16 cellular contexts compared by ENCODE assay signal in genomic region chr11:13942908-13943505, GRCh38. TPM values are rescaled to one million over a fixed set of nuclear protein-coding genes. Genes with fewer than 3 reads are reported as not detected.
DNase-seq lines count a peak whose midpoint lies in the region; ATAC-seq and TF ChIP-seq lines count a peak whose summit lies in the region.
"Had no signal": no experiment of that assay in that cellular context is flagged by ENCODE, and none has a peak within 500 bp of the region (broad histone marks: within the 10 kb centered on the region; RNA-seq: fewer than 3 reads in every experiment).

No MANE protein-coding gene starts in this region.

- TF ChIP-seq POLR2A in spleen (IDR thresholded peaks at IDR 0.05): no peak

- H3K4me3 ChIP-seq in cardiac fibroblast (replicated peaks in 1 of 2; ENCODE audit: low read depth in 2 of 2, low read length in 2 of 2) (no peak overlapping the region), left lung (no peak overlapping the region), spleen (no peak overlapping the region)
- H3K4me3 ChIP-seq: gastrocnemius medialis, ovary, testis had no signal

- H3K36me3 ChIP-seq in left lung: no peaks in the 10 kb centered on the region
- no peaks in the 10 kb centered on the region for H3K36me3 ChIP-seq in spleen
- H3K36me3 ChIP-seq: gastrocnemius medialis, ovary had no signal

- no peaks in the 10 kb centered on the region for H3K27me3 ChIP-seq in left lung
- no peaks in the 10 kb centered on the region for H3K27me3 ChIP-seq in spleen (replicated peaks in 1 of 7)
- H3K27me3 ChIP-seq: gastrocnemius medialis, ovary, testis had no signal

- no peak overlapping the region for H3K27ac ChIP-seq in left lung
- no peak overlapping the region for H3K27ac ChIP-seq in spleen
- H3K27ac ChIP-seq: gastrocnemius medialis, ovary, testis had no signal

- DNase-seq in AG20443 (ENCODE audit: low spot score) (peak; percentile 66), LoVo (ENCODE audit: low spot score) (peak; percentile 45), cardiac fibroblast (ENCODE audit: low read depth in 2 of 2) (peak; percentile 46 to 60), left lung (no peak), spleen (no peak), foreskin melanocyte (no peak), Right ventricle myocardium inferior (ENCODE audit: missing footprints) (no peak)
- DNase-seq: activated CD4-positive, alpha-beta T cell treated with anti-CD3 and anti-CD28 coated beads for 1 hour; cortex of kidney; gastrocnemius medialis; NCI-H1105; NCI-H446; ovary; T-helper 1 cell; testis had no signal

- TF ChIP-seq CTCF in cardiac fibroblast (IDR thresholded peaks at IDR 0.05; ENCODE audit: low read depth, low read length): no peak
- TF ChIP-seq CTCF in left lung (IDR thresholded peaks at IDR 0.05): no peak
- no peak for TF ChIP-seq CTCF in spleen (IDR thresholded peaks at IDR 0.05 in 8 of 11, conservative IDR thresholded peaks at IDR 0.05 in 3 of 11)

- H3K4me1 ChIP-seq in left lung (no peaks in the 10 kb centered on the region), spleen (peaks cover 0 to 9% (median 0%) of the 10 kb centered on the region in 6 donors)
- H3K4me1 ChIP-seq: gastrocnemius medialis, testis had no signal

- H3K9me3 ChIP-seq in left lung (no peaks in the 10 kb centered on the region), spleen (no peaks in the 10 kb centered on the region)
- H3K9me3 ChIP-seq: gastrocnemius medialis, ovary, testis had no signal

- intact Hi-C loops in left lung (cut with DNase I) (no loop called here), spleen (cut with DNase I; ENCODE audit: low total_unique reads) (no loop called here), Right ventricle myocardium inferior (cut with DNase I) (no loop called here)

- ATAC-seq in left lung (peak; percentile 48), HG03442 (IDR thresholded peaks at IDR 0.05; ENCODE audit: unreplicated experiment) (no peak), Right ventricle myocardium inferior (no peak)
- ATAC-seq: gastrocnemius medialis had no signal

RNA-seq across cellular contexts. Expression of gene SPON1, which starts 19.5 kb away (rescaled TPM):
- total RNA-seq in left lung: 100 to 1,000 TPM in 1 of 2 donors, 10 to 100 TPM in 1; 83.2 to 136 TPM
- total RNA-seq in spleen: 10 to 100 TPM in 5 of 7 donors, 1 to 10 TPM in 2; 5.5 to 99.2 (median 10.9) TPM
- polyA plus RNA-seq in spleen: 1 to 10 TPM in 2 of 3 donors, under 1 TPM in 1; 0.72 to 3.4 (median 2.4) TPM
- 5.0 TPM for total RNA-seq in Right ventricle myocardium inferior

Comparison
In these comparisons a context has a peak if more than half of its experiments do, and no peak if none do; other contexts are left out.
1. DNase-seq: peak in AG20443 (single experiment), LoVo (single experiment) and cardiac fibroblast (2 of 2); none in left lung (0 of 2), spleen (single experiment), foreskin melanocyte (single experiment) and Right ventricle myocardium inferior (single experiment).